16 cellular contexts compared by ENCODE assay signal in the genomic region with DNA sequence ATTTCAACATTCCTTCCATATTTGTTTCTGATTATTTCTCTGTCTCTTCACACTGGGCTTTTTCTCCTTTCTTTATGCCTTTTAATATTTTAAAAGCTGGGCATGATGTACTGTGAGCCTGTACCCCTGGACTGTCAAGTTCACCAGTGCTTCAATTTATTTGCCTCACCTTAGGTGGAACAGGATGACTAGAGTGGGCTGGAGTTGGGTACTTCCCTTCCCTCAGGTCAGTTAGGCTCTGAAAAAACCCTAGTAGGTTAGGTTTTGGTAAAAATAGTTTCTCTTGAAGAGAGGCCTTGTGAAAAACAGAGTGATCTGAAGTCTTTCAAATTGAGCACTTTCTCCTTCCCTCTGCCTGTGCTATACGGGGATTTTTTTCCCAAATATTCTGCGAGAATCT.
A peak's percentile ranks its signal among the peaks of the same experiment; 100 is the strongest.
DNase-seq lines count a peak whose midpoint lies in the region; ATAC-seq and TF ChIP-seq lines count a peak whose summit lies in the region.
"Had no signal": no experiment of that assay in that cellular context is flagged by ENCODE, and none has a peak within 500 bp of the region (broad histone marks: within the 10 kb centered on the region; RNA-seq: fewer than 3 reads in every experiment).

No MANE protein-coding gene starts in this region.

- TF ChIP-seq CTCF in sigmoid colon (IDR thresholded peaks at IDR 0.05): no peak

- no peak overlapping the region for H3K27ac ChIP-seq in sigmoid colon
- H3K27ac ChIP-seq: BLaER1, GM23248 had no signal

- H3K27me3 ChIP-seq in sigmoid colon: no peaks in the 10 kb centered on the region
- H3K27me3 ChIP-seq: BLaER1 had no signal

- no peaks in the 10 kb centered on the region for H3K9me3 ChIP-seq in sigmoid colon
- H3K9me3 ChIP-seq: BLaER1, HAP-1 had no signal

- H3K36me3 ChIP-seq in sigmoid colon: no peaks in the 10 kb centered on the region
- H3K36me3 ChIP-seq: BLaER1, HAP-1 had no signal

- intact Hi-C loops in sigmoid colon (cut with DNase I): no loop called here

- ATAC-seq in GM19351 (IDR thresholded peaks at IDR 0.05; ENCODE audit: unreplicated experiment) (peak; percentile 65), GM21717 (IDR thresholded peaks at IDR 0.05; ENCODE audit: unreplicated experiment) (peak; percentile 61), HG03432 (IDR thresholded peaks at IDR 0.05; ENCODE audit: unreplicated experiment) (peak; percentile 64), HG03108 (IDR thresholded peaks at IDR 0.05; ENCODE audit: unreplicated experiment) (no peak)

- TF ChIP-seq POLR2A in sigmoid colon (IDR thresholded peaks at IDR 0.05): no peak

- 82 to 92% methylated on average over 2 of the region's 2 CpGs for WGBS in sigmoid colon, 2 donors

- H3K4me3 ChIP-seq in sigmoid colon: no peak overlapping the region
- H3K4me3 ChIP-seq: BLaER1, GM23248, HAP-1 had no signal

- DNase-seq in activated gamma-delta T cell (lab: John Stamatoyannopoulos, UW) (no peak), sigmoid colon (no peak)
- no peak for DNase-seq in activated T-cell treated with anti-CD3 and anti-CD28 coated beads, Interleukin-2, amount 50 U/mL, for 1 hour
- DNase-seq: 8988T; CD4-positive, alpha-beta memory T cell; DMS153; DMS79; GDM1; GM23248; KG1 had no signal

- TF ChIP-seq EP300 in sigmoid colon (IDR thresholded peaks at IDR 0.05): no peak

- H3K4me1 ChIP-seq in sigmoid colon: no peaks in the 10 kb centered on the region
- H3K4me1 ChIP-seq: BLaER1, HAP-1 had no signal
